In the genomic region with DNA sequence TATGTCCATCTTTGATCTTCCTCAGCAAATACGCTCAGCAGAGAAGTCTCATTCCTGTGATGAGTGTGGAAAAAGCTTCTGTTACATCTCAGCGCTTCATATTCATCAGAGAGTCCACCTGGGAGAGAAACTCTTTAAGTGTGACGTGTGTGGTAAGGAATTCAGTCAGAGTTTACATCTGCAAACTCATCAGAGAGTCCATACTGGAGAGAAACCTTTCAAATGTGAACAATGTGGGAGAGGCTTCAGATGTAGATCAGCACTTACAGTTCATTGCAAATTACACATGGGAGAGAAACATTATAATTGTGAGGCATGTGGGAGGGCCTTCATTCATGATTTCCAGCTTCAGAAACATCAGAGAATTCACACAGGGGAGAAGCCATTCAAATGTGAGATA, we compare ENCODE assay signal across 1 cellular context.
TF ChIP-seq lines count a peak whose summit lies in the region.

No MANE protein-coding gene starts in this region.

TF ChIP-seq in HepG2, 621 proteins besides CTCF, POLR2A, EP300 and RAD21:
- TF ChIP-seq NFE2 (CRISPR knock-in tag; IDR thresholded peaks at IDR 0.05) (no peak), ZNF350 (CRISPR knock-in tag; IDR thresholded peaks at IDR 0.05; ENCODE audit: borderline replicate concordance, low read depth) (no peak), SRY (CRISPR knock-in tag; IDR thresholded peaks at IDR 0.05) (no peak), ZNF343 (CRISPR knock-in tag; IDR thresholded peaks at IDR 0.05) (no peak), ZNF878 (CRISPR knock-in tag; IDR thresholded peaks at IDR 0.05) (no peak), ZNF780A (CRISPR knock-in tag; IDR thresholded peaks at IDR 0.05) (no peak), MIER2 (CRISPR knock-in tag; IDR thresholded peaks at IDR 0.05) (no peak), ZNF75D (CRISPR knock-in tag; IDR thresholded peaks at IDR 0.05; ENCODE audit: borderline replicate concordance) (no peak), HIVEP1 (CRISPR knock-in tag; IDR thresholded peaks at IDR 0.05) (no peak), KDM6A (CRISPR knock-in tag; IDR thresholded peaks at IDR 0.05; ENCODE audit: low read depth) (no peak)
- TF ChIP-seq, protein P1, sequence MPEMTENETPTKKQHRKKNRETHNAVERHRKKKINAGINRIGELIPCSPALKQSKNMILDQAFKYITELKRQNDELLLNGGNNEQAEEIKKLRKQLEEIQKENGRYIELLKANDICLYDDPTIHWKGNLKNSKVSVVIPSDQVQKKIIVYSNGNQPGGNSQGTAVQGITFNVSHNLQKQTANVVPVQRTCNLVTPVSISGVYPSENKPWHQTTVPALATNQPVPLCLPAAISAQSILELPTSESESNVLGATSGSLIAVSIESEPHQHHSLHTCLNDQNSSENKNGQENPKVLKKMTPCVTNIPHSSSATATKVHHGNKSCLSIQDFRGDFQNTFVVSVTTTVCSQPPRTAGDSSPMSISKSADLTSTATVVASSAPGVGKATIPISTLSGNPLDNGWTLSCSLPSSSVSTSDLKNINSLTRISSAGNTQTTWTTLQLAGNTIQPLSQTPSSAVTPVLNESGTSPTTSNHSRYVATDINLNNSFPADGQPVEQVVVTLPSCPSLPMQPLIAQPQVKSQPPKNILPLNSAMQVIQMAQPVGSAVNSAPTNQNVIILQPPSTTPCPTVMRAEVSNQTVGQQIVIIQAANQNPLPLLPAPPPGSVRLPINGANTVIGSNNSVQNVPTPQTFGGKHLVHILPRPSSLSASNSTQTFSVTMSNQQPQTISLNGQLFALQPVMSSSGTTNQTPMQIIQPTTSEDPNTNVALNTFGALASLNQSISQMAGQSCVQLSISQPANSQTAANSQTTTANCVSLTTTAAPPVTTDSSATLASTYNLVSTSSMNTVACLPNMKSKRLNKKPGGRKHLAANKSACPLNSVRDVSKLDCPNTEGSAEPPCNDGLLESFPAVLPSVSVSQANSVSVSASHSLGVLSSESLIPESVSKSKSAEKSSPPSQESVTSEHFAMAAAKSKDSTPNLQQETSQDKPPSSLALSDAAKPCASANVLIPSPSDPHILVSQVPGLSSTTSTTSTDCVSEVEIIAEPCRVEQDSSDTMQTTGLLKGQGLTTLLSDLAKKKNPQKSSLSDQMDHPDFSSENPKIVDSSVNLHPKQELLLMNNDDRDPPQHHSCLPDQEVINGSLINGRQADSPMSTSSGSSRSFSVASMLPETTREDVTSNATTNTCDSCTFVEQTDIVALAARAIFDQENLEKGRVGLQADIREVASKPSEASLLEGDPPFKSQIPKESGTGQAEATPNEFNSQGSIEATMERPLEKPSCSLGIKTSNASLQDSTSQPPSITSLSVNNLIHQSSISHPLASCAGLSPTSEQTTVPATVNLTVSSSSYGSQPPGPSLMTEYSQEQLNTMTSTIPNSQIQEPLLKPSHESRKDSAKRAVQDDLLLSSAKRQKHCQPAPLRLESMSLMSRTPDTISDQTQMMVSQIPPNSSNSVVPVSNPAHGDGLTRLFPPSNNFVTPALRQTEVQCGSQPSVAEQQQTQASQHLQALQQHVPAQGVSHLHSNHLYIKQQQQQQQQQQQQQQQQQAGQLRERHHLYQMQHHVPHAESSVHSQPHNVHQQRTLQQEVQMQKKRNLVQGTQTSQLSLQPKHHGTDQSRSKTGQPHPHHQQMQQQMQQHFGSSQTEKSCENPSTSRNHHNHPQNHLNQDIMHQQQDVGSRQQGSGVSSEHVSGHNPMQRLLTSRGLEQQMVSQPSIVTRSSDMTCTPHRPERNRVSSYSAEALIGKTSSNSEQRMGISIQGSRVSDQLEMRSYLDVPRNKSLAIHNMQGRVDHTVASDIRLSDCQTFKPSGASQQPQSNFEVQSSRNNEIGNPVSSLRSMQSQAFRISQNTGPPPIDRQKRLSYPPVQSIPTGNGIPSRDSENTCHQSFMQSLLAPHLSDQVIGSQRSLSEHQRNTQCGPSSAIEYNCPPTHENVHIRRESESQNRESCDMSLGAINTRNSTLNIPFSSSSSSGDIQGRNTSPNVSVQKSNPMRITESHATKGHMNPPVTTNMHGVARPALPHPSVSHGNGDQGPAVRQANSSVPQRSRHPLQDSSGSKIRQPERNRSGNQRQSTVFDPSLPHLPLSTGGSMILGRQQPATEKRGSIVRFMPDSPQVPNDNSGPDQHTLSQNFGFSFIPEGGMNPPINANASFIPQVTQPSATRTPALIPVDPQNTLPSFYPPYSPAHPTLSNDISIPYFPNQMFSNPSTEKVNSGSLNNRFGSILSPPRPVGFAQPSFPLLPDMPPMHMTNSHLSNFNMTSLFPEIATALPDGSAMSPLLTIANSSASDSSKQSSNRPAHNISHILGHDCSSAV (CRISPR knock-in tag; IDR thresholded peaks at IDR 0.05; ENCODE audit: borderline replicate concordance) = no peak
- TF ChIP-seq, protein P2, sequence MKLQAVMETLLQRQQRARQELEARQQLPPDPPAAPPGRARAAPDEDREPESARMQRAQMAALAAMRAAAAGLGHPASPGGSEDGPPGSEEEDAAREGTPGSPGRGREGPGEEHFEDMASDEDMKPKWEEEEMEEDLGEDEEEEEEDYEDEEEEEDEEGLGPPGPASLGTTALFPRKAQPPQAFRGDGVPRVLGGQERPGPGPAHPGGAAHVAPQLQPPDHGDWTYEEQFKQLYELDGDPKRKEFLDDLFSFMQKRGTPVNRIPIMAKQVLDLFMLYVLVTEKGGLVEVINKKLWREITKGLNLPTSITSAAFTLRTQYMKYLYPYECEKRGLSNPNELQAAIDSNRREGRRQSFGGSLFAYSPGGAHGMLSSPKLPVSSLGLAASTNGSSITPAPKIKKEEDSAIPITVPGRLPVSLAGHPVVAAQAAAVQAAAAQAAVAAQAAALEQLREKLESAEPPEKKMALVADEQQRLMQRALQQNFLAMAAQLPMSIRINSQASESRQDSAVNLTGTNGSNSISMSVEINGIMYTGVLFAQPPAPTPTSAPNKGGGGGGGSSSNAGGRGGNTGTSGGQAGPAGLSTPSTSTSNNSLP (IDR thresholded peaks at IDR 0.05; ENCODE audit: low read depth, low read length) = no peak
TF ChIP-seq in HepG2: peak in this region for 0.
